ENCODE assay signal across 23 cellular contexts in genomic region chr7:143906895-143907294, GRCh38. TPM values are rescaled to one million over a fixed set of nuclear protein-coding genes. Genes with fewer than 3 reads are reported as not detected.
"Had no signal": no experiment of that assay in that cellular context is flagged by ENCODE, and none has a peak within 500 bp of the region (broad histone marks: within the 10 kb centered on the region; RNA-seq: fewer than 3 reads in every experiment).

No MANE protein-coding gene starts in this region.

- H3K36me3 ChIP-seq: ascending aorta, breast epithelium, left lung, tibial nerve, vagina had no signal

- H3K27me3 ChIP-seq: ascending aorta, breast epithelium, left lung, tibial nerve, vagina had no signal

- FAIRE-seq: frontal cortex, kidney, TTC549 had no signal

- H3K4me1 ChIP-seq: ascending aorta, breast epithelium, vagina had no signal

- H3K4me3 ChIP-seq: ascending aorta, breast epithelium, left lung, tibial nerve, vagina had no signal

- DNase-seq: activated B cell treated with CpG ODN at 0.5 μM for 24 hours; activated CD4-positive, alpha-beta T cell treated with anti-CD3 and anti-CD28 coated beads for 48 hours; cerebellar nuclear complex; dermis blood vessel endothelial cell; effector memory CD8-positive, alpha-beta T cell; head of caudate nucleus; kidney; naive thymus-derived CD8-positive, alpha-beta T cell; retina; stimulated activated CD4-positive, alpha-beta T cell treated with anti-CD3 and anti-CD28 coated beads, Interleukin-2, amount 100 ng/mL, for 48 hours; stimulated activated naive B cell treated with anti-CD40 and anti-IgM and Interleukin-4, amounts not matched to agents 10 μg/mL and 1 μg/mL and 100 μg/mL, for 72 hours; substantia nigra; T-helper 2 cell had no signal

- H3K27ac ChIP-seq: ascending aorta, breast epithelium, epithelial cell of prostate, left lung, tibial nerve had no signal

- ATAC-seq: effector memory CD8-positive, alpha-beta T cell; left lung; naive thymus-derived CD8-positive, alpha-beta T cell had no signal

- H3K9me3 ChIP-seq: ascending aorta, breast epithelium, left lung, tibial nerve, vagina had no signal

RNA-seq across cellular contexts. Expression of gene OR2F2, which starts 28.1 kb away (rescaled TPM):
- total RNA-seq: activated B cell treated with CpG ODN at 0.5 μM for 24 hours; activated T-helper 1 cell treated with anti-CD3 and anti-CD28 coated beads, Interleukin-12 subunit alpha, Interleukin-12 subunit beta, Interleukin-2, Interleukin-4 antibody, amounts not matched to agents 30 ng/mL and 10 ng/mL and 1 ng/mL, durations not matched to agents 14 hours and 24 hours and 36 hours; ascending aorta; breast epithelium; dermis blood vessel endothelial cell; frontal cortex; kidney; left lung; mucosa of gallbladder; naive thymus-derived CD8-positive, alpha-beta T cell; tibial nerve; vagina had no signal
- polyA plus RNA-seq: naive thymus-derived CD8-positive, alpha-beta T cell had no signal

RNA-seq across cellular contexts. Expression of gene OR2F1, which starts 47.7 kb away (rescaled TPM):
- total RNA-seq: activated B cell treated with CpG ODN at 0.5 μM for 24 hours; activated T-helper 1 cell treated with anti-CD3 and anti-CD28 coated beads, Interleukin-12 subunit alpha, Interleukin-12 subunit beta, Interleukin-2, Interleukin-4 antibody, amounts not matched to agents 30 ng/mL and 10 ng/mL and 1 ng/mL, durations not matched to agents 14 hours and 24 hours and 36 hours; ascending aorta; dermis blood vessel endothelial cell; frontal cortex; kidney; left lung; mucosa of gallbladder; naive thymus-derived CD8-positive, alpha-beta T cell; tibial nerve; vagina had no signal
- polyA plus RNA-seq: naive thymus-derived CD8-positive, alpha-beta T cell had no signal
